ENCODE assay signal across 8 cellular contexts in genomic region chr17:66348605-66349165, GRCh38. TPM values are rescaled to one million over a fixed set of nuclear protein-coding genes. Genes with fewer than 3 reads are reported as not detected.
A peak's percentile ranks its signal among the peaks of the same experiment; 100 is the strongest.
DNase-seq lines count a peak whose midpoint lies in the region; ATAC-seq and TF ChIP-seq lines count a peak whose summit lies in the region.
"Had no signal": no experiment of that assay in that cellular context is flagged by ENCODE, and none has a peak within 500 bp of the region (broad histone marks: within the 10 kb centered on the region; RNA-seq: fewer than 3 reads in every experiment).

No MANE protein-coding gene starts in this region.

- H3K36me3 Mint-ChIP-seq in mesothelial cell of epicardium: no peaks in the 10 kb centered on the region
- H3K36me3 Mint-ChIP-seq: naive B cell had no signal

- H3K4me1 ChIP-seq in muscle layer of colon (ENCODE audit: insufficient read depth, low read length) (peaks cover 40% of the 10 kb centered on the region), tibial nerve (peaks cover 0 to 36% (median 19%) of the 10 kb centered on the region in 4 donors)

- H3K27ac Mint-ChIP-seq in mesothelial cell of epicardium: no peak overlapping the region
- H3K27ac Mint-ChIP-seq: naive B cell had no signal

- no peak overlapping the region for H3K4me3 ChIP-seq in muscle layer of colon (ENCODE audit: low read depth in 1 of 2, low read length in 2 of 2)
- H3K4me3 ChIP-seq in tibial nerve: no peak overlapping the region

- H3K9me3 Mint-ChIP-seq in mesothelial cell of epicardium: no peaks in the 10 kb centered on the region
- H3K9me3 Mint-ChIP-seq: naive B cell had no signal

- TF ChIP-seq CTCF in tibial nerve (IDR thresholded peaks at IDR 0.05) (no peak), mesothelial cell of epicardium (IDR thresholded peaks at IDR 0.05; ENCODE audit: unreplicated experiment) (no peak)

- H3K4me3 Mint-ChIP-seq in mesothelial cell of epicardium: no peak overlapping the region
- H3K4me3 Mint-ChIP-seq: naive B cell had no signal

- TF ChIP-seq POLR2A in tibial nerve (IDR thresholded peaks at IDR 0.05): no peak

- peak overlapping the region; percentile 18 for H3K27ac ChIP-seq in muscle layer of colon (ENCODE audit: low read depth, low read length)
- H3K27ac ChIP-seq in tibial nerve: no peak overlapping the region

- peak; percentile 88 for DNase-seq in ELR (ENCODE audit: low read depth)
- DNase-seq in NCI-H1436 treated with DMSO at 0.1 percent for 48 hours (lab: John Stamatoyannopoulos, UW): peak; percentile 40
- peak; percentile 81 for DNase-seq in astrocyte of the hippocampus (ENCODE audit: low read depth, low spot score)
- DNase-seq in tibial nerve (ENCODE audit: low spot score in 2 of 2): no peak
- no peak for DNase-seq in mesothelial cell of epicardium (ENCODE audit: low spot score in 2 of 2, unreplicated experiment in 2 of 2)
- DNase-seq: naive B cell had no signal

- no peak for TF ChIP-seq EP300 in tibial nerve (IDR thresholded peaks at IDR 0.05)

- 63 to 68% methylated on average over 4 of the region's 4 CpGs for WGBS in tibial nerve, 2 donors

- H3K27me3 Mint-ChIP-seq in mesothelial cell of epicardium (ENCODE audit: low read depth): no peaks in the 10 kb centered on the region

- H3K36me3 ChIP-seq in muscle layer of colon (ENCODE audit: insufficient read depth, low read length): no peaks in the 10 kb centered on the region
- no peaks in the 10 kb centered on the region for H3K36me3 ChIP-seq in tibial nerve

- H3K4me1 Mint-ChIP-seq in mesothelial cell of epicardium: peaks cover 24% of the 10 kb centered on the region
- H3K4me1 Mint-ChIP-seq: naive B cell had no signal

- ATAC-seq in HG02981 (IDR thresholded peaks at IDR 0.05; ENCODE audit: unreplicated experiment): no peak

- H3K9me3 ChIP-seq in muscle layer of colon (ENCODE audit: low read length): no peaks in the 10 kb centered on the region
- H3K9me3 ChIP-seq in tibial nerve: no peaks in the 10 kb centered on the region

- no peak overlapping the region for H3K9ac ChIP-seq in muscle layer of colon (ENCODE audit: low read length)

- no peaks in the 10 kb centered on the region for H3K27me3 ChIP-seq in muscle layer of colon (ENCODE audit: control insufficient read depth in 1 of 2, insufficient read depth in 2 of 2, low read length in 2 of 2)
- no peaks in the 10 kb centered on the region for H3K27me3 ChIP-seq in tibial nerve

RNA-seq across cellular contexts. Expression of gene PRKCA, which starts 46.3 kb away (rescaled TPM):
- 10 to 100 TPM; 55.8 to 90.7 (median 66.7) TPM for total RNA-seq in tibial nerve
- 14.2 to 15.2 TPM (median 14.4 TPM) in 3 replicates for total RNA-seq in mesothelial cell of epicardium

Comparison
In these comparisons a context has a peak if more than half of its experiments do, and no peak if none do; other contexts are left out.
1. DNase-seq: peak in ELR (single experiment), NCI-H1436 treated with DMSO at 0.1 percent for 48 hours (single experiment) and astrocyte of the hippocampus (single experiment); none in tibial nerve (0 of 2) and mesothelial cell of epicardium (0 of 2).